Comparison of ENCODE assay signal across 12 cellular contexts in genomic region chr2:28250006-28250405, GRCh38.
DNase-seq lines count a peak whose midpoint lies in the region; ATAC-seq, FAIRE-seq and TF ChIP-seq lines count a peak whose summit lies in the region.
"Had no signal": no experiment of that assay in that cellular context is flagged by ENCODE, and none has a peak within 500 bp of the region (broad histone marks: within the 10 kb centered on the region; RNA-seq: fewer than 3 reads in every experiment).

No MANE protein-coding gene starts in this region.

- WGBS in HepG2 (ENCODE audit: low lambda C conversion rate) = 91% methylated on average over 4 of the region's 4 CpGs

- H3K9me3 ChIP-seq in right atrium auricular region = no peaks in the 10 kb centered on the region
- H3K9me3 ChIP-seq in HepG2 (ENCODE audit: low read length) = no peaks in the 10 kb centered on the region

- H3K27ac ChIP-seq in right atrium auricular region (no peak overlapping the region), HepG2 (ENCODE audit: extremely low read length, insufficient read depth, low read length) (no peak overlapping the region)
- H3K27ac ChIP-seq: HL-60 had no signal

- no peaks in the 10 kb centered on the region for H3K9me3 Mint-ChIP-seq in Calu3 (ENCODE audit: low read depth, unreplicated experiment)
- peaks cover 4% of the 10 kb centered on the region for H3K9me3 Mint-ChIP-seq in osteocyte (ENCODE audit: unreplicated experiment)
- H3K9me3 Mint-ChIP-seq: stimulated activated memory B cell treated with anti-CD40 and anti-IgM and Interleukin-4, amounts not matched to agents 10 μg/mL and 1 μg/mL and 100 μg/mL, for 72 hours had no signal

- TF ChIP-seq RAD21 in HepG2 (CRISPR knock-in tag; IDR thresholded peaks at IDR 0.05) = no peak

- no peaks in the 10 kb centered on the region for H3K4me1 Mint-ChIP-seq in Calu3 (ENCODE audit: low read depth, unreplicated experiment)
- H3K4me1 Mint-ChIP-seq in osteocyte (ENCODE audit: unreplicated experiment) = peaks cover 33% of the 10 kb centered on the region

- in situ Hi-C loops in HepG2 (cut with HindIII; ENCODE audit: extremely low pct_ligation_motif_present, low pct_unique_long_range_greater_than_20kb) = no loop called here

- no peak overlapping the region for H3K4me2 ChIP-seq in HepG2 (ENCODE audit: low read depth, low read length)

- POLR2A ChIA-PET in HepG2 (lab: Yijun Ruan, JAX) = no interaction called here

- no peak overlapping the region for H3K4me3 Mint-ChIP-seq in Calu3 (ENCODE audit: low read depth, unreplicated experiment)
- no peak overlapping the region for H3K4me3 Mint-ChIP-seq in osteocyte (ENCODE audit: unreplicated experiment)
- H3K4me3 Mint-ChIP-seq: stimulated activated memory B cell treated with anti-CD40 and anti-IgM and Interleukin-4, amounts not matched to agents 10 μg/mL and 1 μg/mL and 100 μg/mL, for 72 hours had no signal

- H3K4me3 ChIP-seq in cardiac fibroblast (replicated peaks in 1 of 2; ENCODE audit: low read depth in 2 of 2, low read length in 2 of 2) (no peak overlapping the region), right atrium auricular region (no peak overlapping the region), HepG2 (replicated peaks in 1 of 3; ENCODE audit: insufficient read depth in 1 of 3, low read depth in 2 of 3, low read length in 3 of 3) (no peak overlapping the region)
- H3K4me3 ChIP-seq: dorsolateral prefrontal cortex had no signal

- H4K20me1 ChIP-seq in HepG2 (ENCODE audit: insufficient read depth, low read length) = no peaks in the 10 kb centered on the region

- H3K27me3 ChIP-seq in right atrium auricular region = no peaks in the 10 kb centered on the region
- no peaks in the 10 kb centered on the region for H3K27me3 ChIP-seq in HepG2 (ENCODE audit: control insufficient read depth in 1 of 2, insufficient read depth in 2 of 2, low read length in 2 of 2)
- H3K27me3 ChIP-seq: dorsolateral prefrontal cortex had no signal

- no peak overlapping the region for H3K27ac Mint-ChIP-seq in Calu3 (ENCODE audit: unreplicated experiment)
- H3K27ac Mint-ChIP-seq in osteocyte (ENCODE audit: unreplicated experiment) = peak overlapping the region; percentile 28
- H3K27ac Mint-ChIP-seq: stimulated activated memory B cell treated with anti-CD40 and anti-IgM and Interleukin-4, amounts not matched to agents 10 μg/mL and 1 μg/mL and 100 μg/mL, for 72 hours had no signal

- no peaks in the 10 kb centered on the region for H3K27me3 Mint-ChIP-seq in Calu3 (ENCODE audit: unreplicated experiment)
- H3K27me3 Mint-ChIP-seq in osteocyte (ENCODE audit: unreplicated experiment) = no peaks in the 10 kb centered on the region
- H3K27me3 Mint-ChIP-seq: stimulated activated memory B cell treated with anti-CD40 and anti-IgM and Interleukin-4, amounts not matched to agents 10 μg/mL and 1 μg/mL and 100 μg/mL, for 72 hours had no signal

- no peak for FAIRE-seq in HepG2 (lab: Jason Lieb, UNC)

- ATAC-seq in GM21390 (IDR thresholded peaks at IDR 0.05; ENCODE audit: unreplicated experiment) (no peak), HepG2 (no peak), GM19328 (IDR thresholded peaks at IDR 0.05; ENCODE audit: unreplicated experiment) (no peak)
- ATAC-seq: stimulated activated memory B cell treated with anti-CD40 and anti-IgM and Interleukin-4, amounts not matched to agents 10 μg/mL and 1 μg/mL and 100 μg/mL, for 72 hours had no signal

- TF ChIP-seq EP300 in HepG2 (IDR thresholded peaks at IDR 0.05; ENCODE audit: low read depth in 2 of 2, low read length in 2 of 2) (no peak), HepG2 (CRISPR knock-in tag; IDR thresholded peaks at IDR 0.05; ENCODE audit: borderline replicate concordance) (no peak)

- H3K36me3 Mint-ChIP-seq in Calu3 (ENCODE audit: insufficient read depth, unreplicated experiment) (no peaks in the 10 kb centered on the region), osteocyte (ENCODE audit: unreplicated experiment) (peaks cover 20% of the 10 kb centered on the region)

- CTCF ChIA-PET in Calu3 (lab: Charles Lee) (interaction anchor here (0.7 to 0.9 kb wide), 2 partner anchors 26 to 543 kb away, joined by 3 read pairs; no protein-coding TSS in a partner anchor), HepG2 (lab: Yijun Ruan, JAX; ENCODE audit: low intra/inter-chr PET ratio, low total read pairs) (no interaction called here)

- DNase-seq in Calu3 = peak; percentile 28
- peak; percentile 88 for DNase-seq in NCI-H226
- DNase-seq in cardiac fibroblast (ENCODE audit: low read depth in 2 of 2) = peak; percentile 54 to 72
- DNase-seq in osteocyte (ENCODE audit: extremely low spot score, unreplicated experiment) = peak; percentile 91
- DNase-seq in right atrium auricular region (ENCODE audit: low spot score) = no peak
- DNase-seq in HepG2 (ENCODE audit: low spot score) = no peak
- DNase-seq: dorsolateral prefrontal cortex, NCI-H187 had no signal

- H2AFZ ChIP-seq in HepG2 (ENCODE audit: low read length) = no peak overlapping the region

- peaks cover 0 to 5% of the 10 kb centered on the region in 2 donors for H3K4me1 ChIP-seq in right atrium auricular region
- no peaks in the 10 kb centered on the region for H3K4me1 ChIP-seq in HepG2 (ENCODE audit: insufficient read depth, low read length)

- TF ChIP-seq POLR2A in HepG2 (IDR thresholded peaks at IDR 0.05; ENCODE audit: insufficient read depth in 1 of 2, low read depth in 2 of 2, low read length in 2 of 2) = no peak

- intact Hi-C loops in Calu3 (cut with micrococcal nuclease; ENCODE audit: unreplicated experiment) (no loop called here), HepG2 (cut with micrococcal nuclease; ENCODE audit: unreplicated experiment) (no loop called here)

- H3K36me3 ChIP-seq in right atrium auricular region (no peaks in the 10 kb centered on the region), HepG2 (replicated peaks in 1 of 2; ENCODE audit: control insufficient read depth in 1 of 2, insufficient read depth in 2 of 2, low read length in 2 of 2) (no peaks in the 10 kb centered on the region; a peak in 1 of 5 replicates)

- H3K9ac ChIP-seq in HepG2 (ENCODE audit: insufficient read depth, low read depth, low read length) = no peak overlapping the region

- no peaks in the 10 kb centered on the region for H3K79me2 ChIP-seq in HepG2 (ENCODE audit: insufficient read depth, low read length)

- BruUV-seq in Calu3 (replicated peaks; lab: Mats Ljungman, UMichigan) (no TSS peak), HepG2 (replicated peaks; lab: Mats Ljungman, UMichigan) (no TSS peak)

- no peak for TF ChIP-seq CTCF in Calu3 (IDR thresholded peaks at IDR 0.05; ENCODE audit: unreplicated experiment)
- no peak for TF ChIP-seq CTCF in cardiac fibroblast (IDR thresholded peaks at IDR 0.05; ENCODE audit: low read depth, low read length)
- TF ChIP-seq CTCF in osteocyte (IDR thresholded peaks at IDR 0.05) = no peak
- no peak for TF ChIP-seq CTCF in right atrium auricular region (IDR thresholded peaks at IDR 0.05)
- TF ChIP-seq CTCF in HepG2 (CRISPR knock-in tag; IDR thresholded peaks at IDR 0.05) = no peak

TF ChIP-seq in HepG2, 621 proteins besides CTCF, POLR2A, EP300 and RAD21 (continues in another document):
- TF ChIP-seq ZNF7 (CRISPR knock-in tag; IDR thresholded peaks at IDR 0.05) = no peak
- no peak for TF ChIP-seq MEIS1 (CRISPR knock-in tag; IDR thresholded peaks at IDR 0.05; ENCODE audit: borderline replicate concordance)
- no peak for TF ChIP-seq IRF9 (CRISPR knock-in tag; IDR thresholded peaks at IDR 0.05; ENCODE audit: borderline replicate concordance)
- TF ChIP-seq PRMT3 (CRISPR knock-in tag; IDR thresholded peaks at IDR 0.05; ENCODE audit: borderline replicate concordance, low read depth) = no peak
- no peak for TF ChIP-seq NRL (CRISPR knock-in tag; IDR thresholded peaks at IDR 0.05; ENCODE audit: borderline replicate concordance)
- no peak for TF ChIP-seq POGZ (CRISPR knock-in tag; IDR thresholded peaks at IDR 0.05)
- no peak for TF ChIP-seq ZSCAN31 (CRISPR knock-in tag; IDR thresholded peaks at IDR 0.05; ENCODE audit: low read depth)
- TF ChIP-seq ZNF883 (CRISPR knock-in tag; IDR thresholded peaks at IDR 0.05; ENCODE audit: not compliant biosample characterization) = no peak
- TF ChIP-seq YY1 (IDR thresholded peaks at IDR 0.05; ENCODE audit: insufficient read depth, insufficient replicate concordance, low read depth, low read length) = no peak
- TF ChIP-seq TIGD3 (CRISPR knock-in tag; IDR thresholded peaks at IDR 0.05; ENCODE audit: borderline replicate concordance) = no peak
- TF ChIP-seq JUND (CRISPR knock-in tag; IDR thresholded peaks at IDR 0.05) = no peak
- no peak for TF ChIP-seq CHD2 (IDR thresholded peaks at IDR 0.05; ENCODE audit: low read depth, low read length)
- TF ChIP-seq RORA (CRISPR knock-in tag; IDR thresholded peaks at IDR 0.05) = no peak

Comparison
In these comparisons a context has a peak if more than half of its experiments do, and no peak if none do; other contexts are left out.
1. DNase-seq: peak in Calu3 (single experiment), NCI-H226 (single experiment), cardiac fibroblast (2 of 2) and osteocyte (single experiment); none in right atrium auricular region (single experiment) and HepG2 (single experiment).